1 cellular context compared by ENCODE assay signal in genomic region chr1:47478090-47478489, GRCh38.
A peak's percentile ranks its signal among the peaks of the same experiment; 100 is the strongest.
TF ChIP-seq lines count a peak whose summit lies in the region.

No MANE protein-coding gene starts in this region.

TF ChIP-seq in HepG2, 621 proteins besides CTCF, POLR2A, EP300 and RAD21 (continued from another document and continues in another):
- TF ChIP-seq, protein P1, sequence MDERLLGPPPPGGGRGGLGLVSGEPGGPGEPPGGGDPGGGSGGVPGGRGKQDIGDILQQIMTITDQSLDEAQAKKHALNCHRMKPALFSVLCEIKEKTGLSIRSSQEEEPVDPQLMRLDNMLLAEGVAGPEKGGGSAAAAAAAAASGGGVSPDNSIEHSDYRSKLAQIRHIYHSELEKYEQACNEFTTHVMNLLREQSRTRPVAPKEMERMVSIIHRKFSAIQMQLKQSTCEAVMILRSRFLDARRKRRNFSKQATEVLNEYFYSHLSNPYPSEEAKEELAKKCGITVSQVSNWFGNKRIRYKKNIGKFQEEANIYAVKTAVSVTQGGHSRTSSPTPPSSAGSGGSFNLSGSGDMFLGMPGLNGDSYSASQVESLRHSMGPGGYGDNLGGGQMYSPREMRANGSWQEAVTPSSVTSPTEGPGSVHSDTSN (CRISPR knock-in tag; IDR thresholded peaks at IDR 0.05) = peak; percentile 60
- TF ChIP-seq ZSCAN29 (CRISPR knock-in tag; conservative IDR thresholded peaks at IDR 0.05) = peak; percentile 84; the same call in 1 of the 2 replicates
- TF ChIP-seq ZNF577 (CRISPR knock-in tag; IDR thresholded peaks at IDR 0.05; ENCODE audit: borderline replicate concordance, low read depth) = no peak
- TF ChIP-seq TRIM22 (IDR thresholded peaks at IDR 0.05) = no peak
- peak; percentile 90 for TF ChIP-seq FOXO1 (CRISPR knock-in tag; IDR thresholded peaks at IDR 0.05)
- peak; percentile 48; the same call in 1 of the 2 replicates for TF ChIP-seq ZNF431 (CRISPR knock-in tag; IDR thresholded peaks at IDR 0.05; ENCODE audit: borderline replicate concordance, low read depth)
- TF ChIP-seq ZNF20 (CRISPR knock-in tag; IDR thresholded peaks at IDR 0.05) = no peak
- TF ChIP-seq AHR (CRISPR knock-in tag; IDR thresholded peaks at IDR 0.05) = no peak
- no peak for TF ChIP-seq ZNF3 (CRISPR knock-in tag; IDR thresholded peaks at IDR 0.05)
- TF ChIP-seq TFAP4 (IDR thresholded peaks at IDR 0.05; ENCODE audit: borderline replicate concordance, low read depth) = peak; percentile 29; the same call in 1 of the 2 replicates
- no peak for TF ChIP-seq PCBP2 (optimal IDR thresholded peaks at IDR 0.05; ENCODE audit: low read depth, low read length, poor library complexity, severe bottlenecking)
- peak; percentile 70; the same call in 1 of the 2 replicates for TF ChIP-seq ZFP36L1 (CRISPR knock-in tag; IDR thresholded peaks at IDR 0.05)
- TF ChIP-seq ZNF724P (CRISPR knock-in tag; IDR thresholded peaks at IDR 0.05; ENCODE audit: borderline replicate concordance) = no peak; the same call in 1 of the 2 replicates
- TF ChIP-seq ZKSCAN5 (CRISPR knock-in tag; IDR thresholded peaks at IDR 0.05) = no peak
- TF ChIP-seq JUNB (CRISPR knock-in tag; IDR thresholded peaks at IDR 0.05; ENCODE audit: borderline replicate concordance) = no peak; the same call in 1 of the 2 replicates
- TF ChIP-seq ZNF33A (CRISPR knock-in tag; IDR thresholded peaks at IDR 0.05; ENCODE audit: borderline replicate concordance) = 0 out of 2 replicates have a peak, but pooled peaks have one; percentile 60
- 0 out of 2 replicates have a peak, but pooled peaks have one; percentile 64 for TF ChIP-seq ZNF598 (CRISPR knock-in tag; IDR thresholded peaks at IDR 0.05; ENCODE audit: borderline replicate concordance)
- peak; percentile 92 for TF ChIP-seq RCOR2 (CRISPR knock-in tag; IDR thresholded peaks at IDR 0.05)
- TF ChIP-seq KDM5A (IDR thresholded peaks at IDR 0.05; ENCODE audit: borderline replicate concordance, low read length) = no peak
- TF ChIP-seq PPARG (CRISPR knock-in tag; conservative IDR thresholded peaks at IDR 0.05) = peak; percentile 70
- TF ChIP-seq MIER3 (CRISPR knock-in tag; IDR thresholded peaks at IDR 0.05; ENCODE audit: borderline replicate concordance) = peak; percentile 88; the same call in 1 of the 2 replicates
- TF ChIP-seq SMC3 (IDR thresholded peaks at IDR 0.05; ENCODE audit: low read length) = no peak
- TF ChIP-seq, protein P2, sequence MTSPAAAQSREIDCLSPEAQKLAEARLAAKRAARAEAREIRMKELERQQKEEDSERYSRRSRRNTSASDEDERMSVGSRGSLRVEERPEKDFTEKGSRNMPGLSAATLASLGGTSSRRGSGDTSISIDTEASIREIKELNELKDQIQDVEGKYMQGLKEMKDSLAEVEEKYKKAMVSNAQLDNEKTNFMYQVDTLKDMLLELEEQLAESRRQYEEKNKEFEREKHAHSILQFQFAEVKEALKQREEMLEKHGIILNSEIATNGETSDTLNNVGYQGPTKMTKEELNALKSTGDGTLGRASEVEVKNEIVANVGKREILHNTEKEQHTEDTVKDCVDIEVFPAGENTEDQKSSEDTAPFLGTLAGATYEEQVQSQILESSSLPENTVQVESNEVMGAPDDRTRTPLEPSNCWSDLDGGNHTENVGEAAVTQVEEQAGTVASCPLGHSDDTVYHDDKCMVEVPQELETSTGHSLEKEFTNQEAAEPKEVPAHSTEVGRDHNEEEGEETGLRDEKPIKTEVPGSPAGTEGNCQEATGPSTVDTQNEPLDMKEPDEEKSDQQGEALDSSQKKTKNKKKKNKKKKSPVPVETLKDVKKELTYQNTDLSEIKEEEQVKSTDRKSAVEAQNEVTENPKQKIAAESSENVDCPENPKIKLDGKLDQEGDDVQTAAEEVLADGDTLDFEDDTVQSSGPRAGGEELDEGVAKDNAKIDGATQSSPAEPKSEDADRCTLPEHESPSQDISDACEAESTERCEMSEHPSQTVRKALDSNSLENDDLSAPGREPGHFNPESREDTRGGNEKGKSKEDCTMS (CRISPR knock-in tag; conservative IDR thresholded peaks at IDR 0.05) = no peak
- TF ChIP-seq, protein P3, sequence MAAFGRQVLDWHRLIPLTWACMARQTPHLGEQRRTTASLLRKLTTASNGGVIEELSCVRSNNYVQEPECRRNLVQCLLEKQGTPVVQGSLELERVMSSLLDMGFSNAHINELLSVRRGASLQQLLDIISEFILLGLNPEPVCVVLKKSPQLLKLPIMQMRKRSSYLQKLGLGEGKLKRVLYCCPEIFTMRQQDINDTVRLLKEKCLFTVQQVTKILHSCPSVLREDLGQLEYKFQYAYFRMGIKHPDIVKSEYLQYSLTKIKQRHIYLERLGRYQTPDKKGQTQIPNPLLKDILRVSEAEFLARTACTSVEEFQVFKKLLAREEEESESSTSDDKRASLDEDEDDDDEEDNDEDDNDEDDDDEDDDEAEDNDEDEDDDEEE (CRISPR knock-in tag; IDR thresholded peaks at IDR 0.05) = no peak
- no peak for TF ChIP-seq SNRNP70 (IDR thresholded peaks at IDR 0.05; ENCODE audit: low read depth, low read length)
- TF ChIP-seq KDM6A (CRISPR knock-in tag; IDR thresholded peaks at IDR 0.05; ENCODE audit: low read depth) = peak; percentile 80
- TF ChIP-seq, protein P4, sequence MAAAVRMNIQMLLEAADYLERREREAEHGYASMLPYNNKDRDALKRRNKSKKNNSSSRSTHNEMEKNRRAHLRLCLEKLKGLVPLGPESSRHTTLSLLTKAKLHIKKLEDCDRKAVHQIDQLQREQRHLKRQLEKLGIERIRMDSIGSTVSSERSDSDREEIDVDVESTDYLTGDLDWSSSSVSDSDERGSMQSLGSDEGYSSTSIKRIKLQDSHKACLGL (CRISPR knock-in tag; IDR thresholded peaks at IDR 0.05) = no peak
- TF ChIP-seq SKI (IDR thresholded peaks at IDR 0.05; ENCODE audit: partially characterized antibody) = peak; percentile 69
- peak; percentile 39 for TF ChIP-seq ASH2L (IDR thresholded peaks at IDR 0.05; ENCODE audit: insufficient read length, low read depth, low read length)
- TF ChIP-seq SNAI1 (CRISPR knock-in tag; IDR thresholded peaks at IDR 0.05; ENCODE audit: borderline replicate concordance) = no peak
- TF ChIP-seq, protein P5, sequence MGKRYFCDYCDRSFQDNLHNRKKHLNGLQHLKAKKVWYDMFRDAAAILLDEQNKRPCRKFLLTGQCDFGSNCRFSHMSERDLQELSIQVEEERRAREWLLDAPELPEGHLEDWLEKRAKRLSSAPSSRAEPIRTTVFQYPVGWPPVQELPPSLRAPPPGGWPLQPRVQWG (CRISPR knock-in tag; IDR thresholded peaks at IDR 0.05; ENCODE audit: borderline replicate concordance, low read depth) = no peak
- TF ChIP-seq GATA4 (IDR thresholded peaks at IDR 0.05; ENCODE audit: borderline replicate concordance, low read depth) = 0 out of 2 replicates have a peak, but pooled peaks have one; percentile 50
- TF ChIP-seq PAWR (CRISPR knock-in tag; IDR thresholded peaks at IDR 0.05; ENCODE audit: borderline replicate concordance) = no peak
- TF ChIP-seq SMARCE1 (IDR thresholded peaks at IDR 0.05; ENCODE audit: borderline replicate concordance) = no peak
- TF ChIP-seq, protein P6, sequence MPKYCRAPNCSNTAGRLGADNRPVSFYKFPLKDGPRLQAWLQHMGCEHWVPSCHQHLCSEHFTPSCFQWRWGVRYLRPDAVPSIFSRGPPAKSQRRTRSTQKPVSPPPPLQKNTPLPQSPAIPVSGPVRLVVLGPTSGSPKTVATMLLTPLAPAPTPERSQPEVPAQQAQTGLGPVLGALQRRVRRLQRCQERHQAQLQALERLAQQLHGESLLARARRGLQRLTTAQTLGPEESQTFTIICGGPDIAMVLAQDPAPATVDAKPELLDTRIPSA (CRISPR knock-in tag; IDR thresholded peaks at IDR 0.05; ENCODE audit: borderline replicate concordance) = no peak
- no peak for TF ChIP-seq ZFAT (CRISPR knock-in tag; conservative IDR thresholded peaks at IDR 0.05)
- TF ChIP-seq RBAK (CRISPR knock-in tag; IDR thresholded peaks at IDR 0.05) = no peak
- TF ChIP-seq ZNF430 (CRISPR knock-in tag; IDR thresholded peaks at IDR 0.05) = peak; percentile 89
- TF ChIP-seq NKX3-1 (CRISPR knock-in tag; IDR thresholded peaks at IDR 0.05) = peak; percentile 88; the same call in 1 of the 2 replicates
- TF ChIP-seq ZBTB3 (CRISPR knock-in tag; IDR thresholded peaks at IDR 0.05; ENCODE audit: borderline replicate concordance, low read depth) = no peak
- no peak for TF ChIP-seq ZNF557 (CRISPR knock-in tag; IDR thresholded peaks at IDR 0.05)
- TF ChIP-seq ZSCAN25 (CRISPR knock-in tag; IDR thresholded peaks at IDR 0.05) = peak; percentile 91
- no peak for TF ChIP-seq GZF1 (CRISPR knock-in tag; IDR thresholded peaks at IDR 0.05)
- peak; percentile 62; the same call in 1 of the 2 replicates for TF ChIP-seq ERF (CRISPR knock-in tag; IDR thresholded peaks at IDR 0.05)
- TF ChIP-seq NFYB (CRISPR knock-in tag; IDR thresholded peaks at IDR 0.05) = no peak
- peak; percentile 49 for TF ChIP-seq PHF5A (CRISPR knock-in tag; IDR thresholded peaks at IDR 0.05; ENCODE audit: low read depth, unreplicated experiment)
- TF ChIP-seq STAG1 (CRISPR knock-in tag; IDR thresholded peaks at IDR 0.05) = no peak
- TF ChIP-seq KAT8 (CRISPR knock-in tag; IDR thresholded peaks at IDR 0.05) = no peak
- TF ChIP-seq, protein P7, sequence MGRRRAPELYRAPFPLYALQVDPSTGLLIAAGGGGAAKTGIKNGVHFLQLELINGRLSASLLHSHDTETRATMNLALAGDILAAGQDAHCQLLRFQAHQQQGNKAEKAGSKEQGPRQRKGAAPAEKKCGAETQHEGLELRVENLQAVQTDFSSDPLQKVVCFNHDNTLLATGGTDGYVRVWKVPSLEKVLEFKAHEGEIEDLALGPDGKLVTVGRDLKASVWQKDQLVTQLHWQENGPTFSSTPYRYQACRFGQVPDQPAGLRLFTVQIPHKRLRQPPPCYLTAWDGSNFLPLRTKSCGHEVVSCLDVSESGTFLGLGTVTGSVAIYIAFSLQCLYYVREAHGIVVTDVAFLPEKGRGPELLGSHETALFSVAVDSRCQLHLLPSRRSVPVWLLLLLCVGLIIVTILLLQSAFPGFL (CRISPR knock-in tag; IDR thresholded peaks at IDR 0.05) = no peak
- TF ChIP-seq ZNF740 (CRISPR knock-in tag; IDR thresholded peaks at IDR 0.05) = 0 out of 2 replicates have a peak, but pooled peaks have one; percentile 47
- TF ChIP-seq ZBTB7A (CRISPR knock-in tag; IDR thresholded peaks at IDR 0.05) = no peak
- peak in 1 of 2 experiments; percentile 37; a peak in 2 of 4 replicates for TF ChIP-seq KLF16 (CRISPR knock-in tag; IDR thresholded peaks at IDR 0.05)
- TF ChIP-seq NFAT5 (CRISPR knock-in tag; IDR thresholded peaks at IDR 0.05) = no peak
